ENCODE assay signal across 11 cellular contexts in the genomic region with DNA sequence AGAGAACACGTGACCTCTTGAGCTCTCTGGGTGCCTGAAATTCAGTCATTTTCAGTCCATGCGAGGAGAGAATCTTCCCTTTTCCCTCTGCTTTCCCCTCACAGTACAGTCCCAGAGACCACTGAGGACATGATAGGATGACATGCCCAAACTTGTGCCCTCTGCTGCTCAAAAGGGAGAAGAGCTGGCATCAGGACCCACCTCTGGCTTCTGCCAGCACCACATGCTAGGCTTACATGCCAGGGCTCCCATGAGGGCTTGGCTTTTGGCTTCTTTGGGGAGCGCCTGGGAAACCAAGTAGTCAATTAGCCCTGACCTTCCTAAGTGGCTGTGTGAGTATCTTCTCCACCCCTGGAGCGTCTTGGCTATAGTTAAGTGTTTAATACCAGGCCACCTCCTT. TPM values are rescaled to one million over a fixed set of nuclear protein-coding genes. Genes with fewer than 3 reads are reported as not detected.
DNase-seq lines count a peak whose midpoint lies in the region; ATAC-seq and TF ChIP-seq lines count a peak whose summit lies in the region.
"Had no signal": no experiment of that assay in that cellular context is flagged by ENCODE, and none has a peak within 500 bp of the region (broad histone marks: within the 10 kb centered on the region; RNA-seq: fewer than 3 reads in every experiment).

No MANE protein-coding gene starts in this region.

- TF ChIP-seq CTCF in gastrocnemius medialis (IDR thresholded peaks at IDR 0.05 in 4 of 5, conservative IDR thresholded peaks at IDR 0.05 in 1 of 5): peak in 3 of 5 experiments; percentile 15 to 36 (median 16)
- TF ChIP-seq CTCF in GM10266 (IDR thresholded peaks at IDR 0.05; ENCODE audit: control insufficient read depth, insufficient read depth, low read depth, missing control alignments): no peak

- intact Hi-C loops in activated CD4-positive, alpha-beta memory T cell treated with anti-CD3 and anti-CD28 coated beads for 36 hours (cut with micrococcal nuclease): loop anchor here (5.0 kb wide), 1 partner anchor 158 kb away; no protein-coding TSS in a partner anchor
- intact Hi-C loops in gastrocnemius medialis (cut with DNase I; ENCODE audit: low total_unique reads): no loop called here

- CTCF ChIA-PET in activated CD4-positive, alpha-beta memory T cell treated with anti-CD3 and anti-CD28 coated beads, Interleukin-2, amount 10 ng/mL, durations not matched to agents 7 days and 5 days (lab: Charles Lee): interaction anchor here (0.8 to 9.3 kb wide), 4 partner anchors 41 to 181 kb away, joined by 3 to 148 read pairs (median 54); partner anchors contain the start of gene NFYC
- CTCF ChIA-PET in activated CD4-positive, alpha-beta memory T cell treated with anti-CD3 and anti-CD28 coated beads for 36 hours (lab: Charles Lee): interaction anchor here (0.9 to 9.1 kb wide), 3 partner anchors 78 to 181 kb away, joined by 4 to 179 read pairs (median 123); no protein-coding TSS in a partner anchor

- no peaks in the 10 kb centered on the region for H3K27me3 Mint-ChIP-seq in activated CD4-positive, alpha-beta memory T cell treated with anti-CD3 and anti-CD28 coated beads, Interleukin-2, amount 10 ng/mL, durations not matched to agents 7 days and 5 days
- H3K27me3 Mint-ChIP-seq in activated CD4-positive, alpha-beta memory T cell treated with anti-CD3 and anti-CD28 coated beads for 36 hours: no peaks in the 10 kb centered on the region
- no peaks in the 10 kb centered on the region for H3K27me3 Mint-ChIP-seq in effector memory CD8-positive, alpha-beta T cell
- H3K27me3 Mint-ChIP-seq: CD4-positive, CD25-positive, alpha-beta regulatory T cell had no signal

- POLR2A ChIA-PET in activated CD4-positive, alpha-beta memory T cell treated with anti-CD3 and anti-CD28 coated beads, Interleukin-2, amount 10 ng/mL, durations not matched to agents 7 days and 5 days (lab: Charles Lee): no interaction called here
- POLR2A ChIA-PET in activated CD4-positive, alpha-beta memory T cell treated with anti-CD3 and anti-CD28 coated beads for 36 hours (lab: Charles Lee): no interaction called here

- no peaks in the 10 kb centered on the region for H3K9me3 ChIP-seq in gastrocnemius medialis

- no peak for ATAC-seq in effector memory CD8-positive, alpha-beta T cell (replicated peaks)
- ATAC-seq in gastrocnemius medialis: peak; percentile 31 to 65

- H3K4me3 Mint-ChIP-seq in activated CD4-positive, alpha-beta memory T cell treated with anti-CD3 and anti-CD28 coated beads, Interleukin-2, amount 10 ng/mL, durations not matched to agents 7 days and 5 days: no peak overlapping the region
- H3K4me3 Mint-ChIP-seq in activated CD4-positive, alpha-beta memory T cell treated with anti-CD3 and anti-CD28 coated beads for 36 hours: no peak overlapping the region
- H3K4me3 Mint-ChIP-seq in effector memory CD8-positive, alpha-beta T cell: no peak overlapping the region

- no peaks in the 10 kb centered on the region for H3K27me3 ChIP-seq in gastrocnemius medialis

- no peak overlapping the region for H3K4me3 ChIP-seq in gastrocnemius medialis

- peak overlapping the region; percentile 50 to 81 (median 67) for H3K27ac ChIP-seq in gastrocnemius medialis

- H3K4me1 ChIP-seq in gastrocnemius medialis: peaks cover 37 to 47% of the 10 kb centered on the region in 2 donors

- H3K9me3 Mint-ChIP-seq in activated CD4-positive, alpha-beta memory T cell treated with anti-CD3 and anti-CD28 coated beads, Interleukin-2, amount 10 ng/mL, durations not matched to agents 7 days and 5 days: no peaks in the 10 kb centered on the region
- no peaks in the 10 kb centered on the region for H3K9me3 Mint-ChIP-seq in activated CD4-positive, alpha-beta memory T cell treated with anti-CD3 and anti-CD28 coated beads for 36 hours
- no peaks in the 10 kb centered on the region for H3K9me3 Mint-ChIP-seq in effector memory CD8-positive, alpha-beta T cell

- peaks cover 21% of the 10 kb centered on the region for H3K4me1 Mint-ChIP-seq in activated CD4-positive, alpha-beta memory T cell treated with anti-CD3 and anti-CD28 coated beads, Interleukin-2, amount 10 ng/mL, durations not matched to agents 7 days and 5 days
- peaks cover 4% of the 10 kb centered on the region for H3K4me1 Mint-ChIP-seq in activated CD4-positive, alpha-beta memory T cell treated with anti-CD3 and anti-CD28 coated beads for 36 hours (ENCODE audit: low read depth)
- peaks cover 0 to 8% of the 10 kb centered on the region in 2 donors for H3K4me1 Mint-ChIP-seq in effector memory CD8-positive, alpha-beta T cell (ENCODE audit: low read depth in 2 of 2)

- peaks cover 3 to 27% of the 10 kb centered on the region in 2 donors for H3K36me3 ChIP-seq in gastrocnemius medialis

- peak overlapping the region; percentile 14 for H3K27ac Mint-ChIP-seq in activated CD4-positive, alpha-beta memory T cell treated with anti-CD3 and anti-CD28 coated beads, Interleukin-2, amount 10 ng/mL, durations not matched to agents 7 days and 5 days
- no peak overlapping the region for H3K27ac Mint-ChIP-seq in activated CD4-positive, alpha-beta memory T cell treated with anti-CD3 and anti-CD28 coated beads for 36 hours
- peak overlapping the region; percentile 47 to 74 for H3K27ac Mint-ChIP-seq in effector memory CD8-positive, alpha-beta T cell

- in situ Hi-C loops in gastrocnemius medialis (cut with MboI; ENCODE audit: low sequenced_read_pairs in 4 of 4): loop anchor here (10.0 kb wide), 3 partner anchors 75 to 185 kb away; no protein-coding TSS in a partner anchor

- DNase-seq in activated CD4-positive, alpha-beta memory T cell treated with anti-CD3 and anti-CD28 coated beads, Interleukin-2, amount 10 ng/mL, durations not matched to agents 7 days and 5 days: no peak
- DNase-seq in activated CD4-positive, alpha-beta memory T cell treated with anti-CD3 and anti-CD28 coated beads for 36 hours: no peak
- DNase-seq in NCI-H69 (lab: John Stamatoyannopoulos, UW) (peak; percentile 19), gastrocnemius medialis (peak in 1 of 2 donors; percentile 58), GM10266 (ENCODE audit: extremely low spot score) (no peak), RPMI8226 (no peak)
- DNase-seq in effector memory CD8-positive, alpha-beta T cell: no peak
- DNase-seq in stimulated activated CD4-positive, alpha-beta T cell treated with anti-CD3 and anti-CD28 coated beads, Interleukin-15, amount 100 ng/mL, for 24 hours: no peak
- DNase-seq: midbrain, NCI-H510A treated with DMSO at 0.1 percent for 48 hours had no signal

- H3K36me3 Mint-ChIP-seq in activated CD4-positive, alpha-beta memory T cell treated with anti-CD3 and anti-CD28 coated beads, Interleukin-2, amount 10 ng/mL, durations not matched to agents 7 days and 5 days (ENCODE audit: low read depth): peaks cover 73% of the 10 kb centered on the region
- H3K36me3 Mint-ChIP-seq in activated CD4-positive, alpha-beta memory T cell treated with anti-CD3 and anti-CD28 coated beads for 36 hours: peaks cover 35% of the 10 kb centered on the region
- peaks cover 56% of the 10 kb centered on the region for H3K36me3 Mint-ChIP-seq in effector memory CD8-positive, alpha-beta T cell (ENCODE audit: insufficient read depth)

- no peak for TF ChIP-seq POLR2A in gastrocnemius medialis (IDR thresholded peaks at IDR 0.05)

RNA-seq across cellular contexts. Expression of gene KCNQ4, which starts 13.8 kb away (rescaled TPM):
- under 1 TPM; 0.45 to 0.60 TPM for total RNA-seq in activated CD4-positive, alpha-beta memory T cell treated with anti-CD3 and anti-CD28 coated beads, Interleukin-2, amount 10 ng/mL, durations not matched to agents 7 days and 5 days
- total RNA-seq in activated CD4-positive, alpha-beta memory T cell treated with anti-CD3 and anti-CD28 coated beads for 36 hours: under 1 TPM; 0.45 to 0.53 TPM
- total RNA-seq in gastrocnemius medialis: 1 to 10 TPM; 2.9 to 8.2 (median 3.5) TPM
